ENCODE assay signal across 19 cellular contexts in the genomic region with DNA sequence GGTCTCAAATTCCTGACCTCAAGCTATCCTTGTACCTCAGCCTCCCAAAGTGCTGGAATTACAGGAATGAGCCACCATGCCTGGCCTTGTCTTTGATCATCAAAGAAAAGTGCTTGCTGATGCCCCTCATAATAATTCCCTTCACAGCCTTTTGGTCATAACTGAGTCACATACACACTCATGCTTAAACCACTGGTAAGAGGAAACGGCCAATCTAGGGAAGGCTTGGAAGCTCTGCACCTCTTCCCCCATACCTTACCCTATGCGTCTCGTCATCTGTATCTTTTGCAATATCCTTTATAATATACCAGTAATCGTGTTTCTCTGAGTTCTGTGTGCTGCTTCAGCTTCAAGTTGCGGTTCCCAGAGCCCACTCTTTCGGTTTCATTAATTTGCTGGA. TPM values are rescaled to one million over a fixed set of nuclear protein-coding genes. Genes with fewer than 3 reads are reported as not detected.
DNase-seq lines count a peak whose midpoint lies in the region; ATAC-seq, FAIRE-seq and TF ChIP-seq lines count a peak whose summit lies in the region.
"Had no signal": no experiment of that assay in that cellular context is flagged by ENCODE, and none has a peak within 500 bp of the region (broad histone marks: within the 10 kb centered on the region; RNA-seq: fewer than 3 reads in every experiment).

No MANE protein-coding gene starts in this region.

- no peak for FAIRE-seq in HepG2 (lab: Jason Lieb, UNC)
- FAIRE-seq: K562 had no signal

- H3K4me1 Mint-ChIP-seq in activated T-cell treated with anti-CD3 and anti-CD28 coated beads, Interleukin-2, amount 50 U/mL, for 4 hours (ENCODE audit: low read depth): peaks cover 37% of the 10 kb centered on the region

- TF ChIP-seq EP300 in HepG2 (IDR thresholded peaks at IDR 0.05; ENCODE audit: low read depth in 2 of 2, low read length in 2 of 2): no peak
- TF ChIP-seq EP300 in HepG2 (CRISPR knock-in tag; IDR thresholded peaks at IDR 0.05; ENCODE audit: borderline replicate concordance): no peak

- peak; percentile 13 for DNase-seq in HPDE6-E6E7 (ENCODE audit: extremely low spot score)
- no peak for DNase-seq in RWPE2 (ENCODE audit: low spot score)
- DNase-seq in foreskin keratinocyte: peak; percentile 75 to 91
- no peak for DNase-seq in HepG2 (ENCODE audit: low spot score)
- DNase-seq in SHP77 (lab: John Stamatoyannopoulos, UW): no peak
- DNase-seq in mesendoderm: no peak
- DNase-seq in activated T-cell treated with anti-CD3 and anti-CD28 coated beads, Interleukin-2, amount 50 U/mL, for 4 hours: no peak
- DNase-seq: activated CD8-positive, alpha-beta memory T cell treated with anti-CD3 and anti-CD28 coated beads for 24 hours; activated naive CD4-positive, alpha-beta T cell; head of caudate nucleus; NCI-H1694 treated with DMSO at 0.1 percent for 48 hours; NCI-H524 treated with DMSO at 0.1 percent for 48 hours; stimulated activated CD4-positive, alpha-beta T cell treated with anti-CD3 and anti-CD28 coated beads, Interleukin-2, amount 100 ng/mL, for 24 hours; transverse colon had no signal

- POLR2A ChIA-PET in HepG2 (lab: Yijun Ruan, JAX): no interaction called here

- H3K18ac ChIP-seq in mesendoderm (ENCODE audit: low read length): no peak overlapping the region

- in situ Hi-C loops in HepG2 (cut with HindIII; ENCODE audit: extremely low pct_ligation_motif_present, low pct_unique_long_range_greater_than_20kb): no loop called here

- BruUV-seq in HepG2 (replicated peaks; lab: Mats Ljungman, UMichigan): no TSS peak

- H3K4ac ChIP-seq in mesendoderm (ENCODE audit: low read depth, low read length): no peak overlapping the region

- H3K9me3 Mint-ChIP-seq in activated T-cell treated with anti-CD3 and anti-CD28 coated beads, Interleukin-2, amount 50 U/mL, for 4 hours: no peaks in the 10 kb centered on the region

- no peak overlapping the region for H2BK15ac ChIP-seq in mesendoderm (replicated peaks; ENCODE audit: low read depth)

- TF ChIP-seq CTCF in RWPE2 (IDR thresholded peaks at IDR 0.05; ENCODE audit: poor library complexity, severe bottlenecking) (no peak), foreskin keratinocyte (conservative IDR thresholded peaks at IDR 0.05) (no peak), HepG2 (CRISPR knock-in tag; IDR thresholded peaks at IDR 0.05) (no peak)

- peaks cover 43 to 68% (median 55%) of the 10 kb centered on the region in 10 experiments for H3K4me1 ChIP-seq in BLaER1 treated with 17β-estradiol and CSF1 and Interleukin-3, amounts not matched to agents 10 nM and 100 nM
- H3K4me1 ChIP-seq in RWPE2 (ENCODE audit: insufficient read depth, poor library complexity, severe bottlenecking): peaks cover 8% of the 10 kb centered on the region
- H3K4me1 ChIP-seq in foreskin keratinocyte: peaks cover 16% of the 10 kb centered on the region
- peaks cover 12% of the 10 kb centered on the region; the same call in 1 of the 2 replicates for H3K4me1 ChIP-seq in HepG2 (ENCODE audit: insufficient read depth, low read length)
- no peaks in the 10 kb centered on the region for H3K4me1 ChIP-seq in mesendoderm (ENCODE audit: control insufficient read depth, low read depth, low read length)

- CTCF ChIA-PET in HepG2 (lab: Yijun Ruan, JAX; ENCODE audit: low intra/inter-chr PET ratio, low total read pairs): no interaction called here

- TF ChIP-seq POLR2A in HepG2 (IDR thresholded peaks at IDR 0.05; ENCODE audit: insufficient read depth in 1 of 2, low read depth in 2 of 2, low read length in 2 of 2): no peak

- H3K27ac ChIP-seq in BLaER1 treated with 17β-estradiol and CSF1 and Interleukin-3, amounts not matched to agents 10 nM and 100 nM: peak overlapping the region in 8 of 11 experiments; percentile 83 to 96 (median 92); a peak in 12 of 22 replicates
- H3K27ac ChIP-seq in RWPE2 (ENCODE audit: poor library complexity, severe bottlenecking) (peak overlapping the region; percentile 11), foreskin keratinocyte (no peak overlapping the region), HepG2 (ENCODE audit: extremely low read length, insufficient read depth, low read length) (no peak overlapping the region), mesendoderm (ENCODE audit: low read depth, low read length) (no peak overlapping the region)
- H3K27ac ChIP-seq: C4-2B, cardiac muscle cell had no signal

- H3K4me3 ChIP-seq in BLaER1 treated with 17β-estradiol and CSF1 and Interleukin-3, amounts not matched to agents 10 nM and 100 nM: no peak overlapping the region
- no peak overlapping the region for H3K4me3 ChIP-seq in RWPE2 (ENCODE audit: severe bottlenecking)
- H3K4me3 ChIP-seq in HepG2 (replicated peaks in 1 of 3; ENCODE audit: insufficient read depth in 1 of 3, low read depth in 2 of 3, low read length in 3 of 3): no peak overlapping the region
- H3K4me3 ChIP-seq in mesendoderm (ENCODE audit: low read length): no peak overlapping the region
- H3K4me3 ChIP-seq: cardiac muscle cell, K562, transverse colon had no signal

- peaks cover 2% of the 10 kb centered on the region for H3K36me3 Mint-ChIP-seq in activated T-cell treated with anti-CD3 and anti-CD28 coated beads, Interleukin-2, amount 50 U/mL, for 4 hours (ENCODE audit: insufficient read depth)

- H4K20me1 ChIP-seq in BLaER1 treated with 17β-estradiol and CSF1 and Interleukin-3, amounts not matched to agents 10 nM and 100 nM: no peaks in the 10 kb centered on the region
- no peaks in the 10 kb centered on the region for H4K20me1 ChIP-seq in HepG2 (ENCODE audit: insufficient read depth, low read length)

- no peak overlapping the region for H3K23ac ChIP-seq in mesendoderm (ENCODE audit: low read length)

- H3K79me1 ChIP-seq in mesendoderm (ENCODE audit: low read length): no peaks in the 10 kb centered on the region

- H2BK5ac ChIP-seq in mesendoderm (ENCODE audit: low read length): no peak overlapping the region

- H2BK120ac ChIP-seq in mesendoderm (ENCODE audit: low read depth, low read length): no peak overlapping the region

- peak overlapping the region in 7 of 11 experiments; percentile 64 to 93 (median 84); a peak in 14 of 22 replicates for H3K4me2 ChIP-seq in BLaER1 treated with 17β-estradiol and CSF1 and Interleukin-3, amounts not matched to agents 10 nM and 100 nM
- H3K4me2 ChIP-seq in HepG2 (ENCODE audit: low read depth, low read length) (no peak overlapping the region), mesendoderm (ENCODE audit: low read length) (no peak overlapping the region)

- H3K4me3 Mint-ChIP-seq in activated T-cell treated with anti-CD3 and anti-CD28 coated beads, Interleukin-2, amount 50 U/mL, for 4 hours: no peak overlapping the region

- peak overlapping the region in 1 of 11 experiments; percentile 86; a peak in 4 of 22 replicates for H3K9ac ChIP-seq in BLaER1 treated with 17β-estradiol and CSF1 and Interleukin-3, amounts not matched to agents 10 nM and 100 nM
- H3K9ac ChIP-seq in HepG2 (ENCODE audit: insufficient read depth, low read depth, low read length) (no peak overlapping the region), mesendoderm (ENCODE audit: low read length) (no peak overlapping the region)

- no peak for TF ChIP-seq RAD21 in HepG2 (CRISPR knock-in tag; IDR thresholded peaks at IDR 0.05)

- H4K8ac ChIP-seq in mesendoderm (ENCODE audit: low read depth, low read length): no peak overlapping the region

- intact Hi-C loops in HepG2 (cut with micrococcal nuclease; ENCODE audit: unreplicated experiment): no loop called here

- whole genome bisulfite sequencing in HepG2 (ENCODE audit: low lambda C conversion rate): 45% methylated on average over 6 of the region's 6 CpGs
- WGBS in mesendoderm (ENCODE audit: extremely low coverage, insufficient coverage, low lambda C conversion rate): no CpG with 5 or more reads among the region's 6 CpGs

- no peaks in the 10 kb centered on the region for H3K9me3 ChIP-seq in BLaER1 treated with 17β-estradiol and CSF1 and Interleukin-3, amounts not matched to agents 10 nM and 100 nM (replicated peaks in 1 of 11)
- H3K9me3 ChIP-seq in RWPE2 (ENCODE audit: severe bottlenecking): no peaks in the 10 kb centered on the region
- H3K9me3 ChIP-seq in HepG2 (ENCODE audit: low read length): no peaks in the 10 kb centered on the region
- H3K9me3 ChIP-seq: transverse colon had no signal

- no peak overlapping the region for H3K56ac ChIP-seq in mesendoderm (ENCODE audit: low read length)

- H3K36me3 ChIP-seq in BLaER1 treated with 17β-estradiol and CSF1 and Interleukin-3, amounts not matched to agents 10 nM and 100 nM: peaks cover 0 to 11% (median 0%) of the 10 kb centered on the region in 11 experiments; a peak in 2 of 22 replicates
- H3K36me3 ChIP-seq in RWPE2 (ENCODE audit: low read depth): no peaks in the 10 kb centered on the region
- H3K36me3 ChIP-seq in HepG2 (replicated peaks in 1 of 2; ENCODE audit: control insufficient read depth in 1 of 2, insufficient read depth in 2 of 2, low read length in 2 of 2): no peaks in the 10 kb centered on the region
- H3K36me3 ChIP-seq in mesendoderm (ENCODE audit: control insufficient read depth, insufficient read depth, low read length): no peaks in the 10 kb centered on the region
- H3K36me3 ChIP-seq: cardiac muscle cell, transverse colon had no signal

- H4K5ac ChIP-seq in mesendoderm (ENCODE audit: low read length): no peak overlapping the region

- H3K79me2 ChIP-seq in HepG2 (ENCODE audit: insufficient read depth, low read length) (no peaks in the 10 kb centered on the region), mesendoderm (ENCODE audit: control insufficient read depth, insufficient read depth, low read length) (no peaks in the 10 kb centered on the region)

- ATAC-seq in RWPE2 (ENCODE audit: low read depth) (peak; percentile 62; the same call in 2 of the 3 replicates), foreskin keratinocyte (peak; percentile 81), HepG2 (no peak)
- ATAC-seq in activated T-cell treated with anti-CD3 and anti-CD28 coated beads, Interleukin-2, amount 50 U/mL, for 4 hours: no peak
- ATAC-seq: K562, Right ventricle myocardium inferior had no signal

- no peaks in the 10 kb centered on the region for H3K27me3 Mint-ChIP-seq in activated T-cell treated with anti-CD3 and anti-CD28 coated beads, Interleukin-2, amount 50 U/mL, for 4 hours (ENCODE audit: low read depth)

- no peak overlapping the region for H2AK5ac ChIP-seq in mesendoderm (ENCODE audit: low read length)

- no peak overlapping the region for H2AFZ ChIP-seq in HepG2 (ENCODE audit: low read length)

- H3K27me3 ChIP-seq in BLaER1 treated with 17β-estradiol and CSF1 and Interleukin-3, amounts not matched to agents 10 nM and 100 nM: no peaks in the 10 kb centered on the region
- H3K27me3 ChIP-seq in RWPE2 (ENCODE audit: insufficient read depth, poor library complexity, severe bottlenecking) (no peaks in the 10 kb centered on the region), foreskin keratinocyte (no peaks in the 10 kb centered on the region), HepG2 (ENCODE audit: control insufficient read depth in 1 of 2, insufficient read depth in 2 of 2, low read length in 2 of 2) (no peaks in the 10 kb centered on the region; a peak in 2 of 5 replicates), mesendoderm (ENCODE audit: insufficient read depth, low read length, poor library complexity) (no peaks in the 10 kb centered on the region)
- H3K27me3 ChIP-seq: cardiac muscle cell, transverse colon had no signal

RNA-seq across cellular contexts. Expression of a gene that starts 4.8 kb away (rescaled TPM):
- total RNA-seq in foreskin keratinocyte (27.6 and 28.1 TPM in 2 replicates), HepG2 (2016; rRNA removed; fragmentation: Illumina TruSeq; extraction: Trizol) (33.6 and 44.8 TPM in 2 replicates)
- polyA plus RNA-seq in foreskin keratinocyte (8.3 and 10.9 TPM in 2 replicates), HepG2 (2011; rRNA removed) (11.0 and 14.6 TPM in 2 replicates)
- total RNA-seq in HepG2 (2016; cell fraction: cytosol; rRNA removed; fragmentation: Illumina TruSeq; extraction: Trizol; ENCODE audit: low read depth): 26.6 and 29.1 TPM in 2 replicates
- 38.1 and 50.2 TPM in 2 replicates for total RNA-seq in HepG2 (2016; cell fraction: insoluble cytoplasmic fraction; rRNA removed; fragmentation: Illumina TruSeq; extraction: Trizol)
- total RNA-seq in HepG2 (2016; cell fraction: membrane; rRNA removed; fragmentation: Illumina TruSeq; extraction: Trizol): 35.2 and 40.9 TPM in 2 replicates
- 14.5 and 18.4 TPM in 2 replicates for total RNA-seq in HepG2 (2016; cell fraction: nucleus; rRNA removed; fragmentation: Illumina TruSeq; extraction: Trizol)
- polyA plus RNA-seq in HepG2 (2011; cell fraction: cytosol; rRNA removed): 11.9 and 14.5 TPM in 2 replicates
- polyA plus RNA-seq in HepG2 (2011; cell fraction: nucleus; rRNA removed): 8.4 and 10.3 TPM in 2 replicates
- polyA plus RNA-seq in HepG2 (2012): 15.0 and 21.5 TPM in 2 replicates
- polyA plus RNA-seq in HepG2 (2016; cell fraction: cytosol; fragmentation: Illumina TruSeq; extraction: Trizol; ENCODE audit: low read depth): 8.5 and 9.4 TPM in 2 replicates
- 38.7 and 40.4 TPM in 2 replicates for polyA plus RNA-seq in HepG2 (2016; cell fraction: insoluble cytoplasmic fraction; fragmentation: Illumina TruSeq; extraction: Trizol; ENCODE audit: low read depth)
- 14.3 and 18.4 TPM in 2 replicates for polyA plus RNA-seq in HepG2 (2016; cell fraction: membrane; fragmentation: Illumina TruSeq; extraction: Trizol; ENCODE audit: low read depth)
- polyA plus RNA-seq in HepG2 (2016; cell fraction: nucleus; fragmentation: Illumina TruSeq; extraction: Trizol; ENCODE audit: insufficient read depth, low read depth): 20.7 and 21.5 TPM in 2 replicates
- 40.1 and 42.9 TPM in 2 replicates for polyA minus RNA-seq in HepG2 (2011; rRNA and poly(A)+ RNA removed; ENCODE audit: low replicate concordance)
- 30.0 and 36.7 TPM in 2 replicates for polyA minus RNA-seq in HepG2 (2011; cell fraction: cytosol; rRNA and poly(A)+ RNA removed)
- polyA minus RNA-seq in HepG2 (2011; cell fraction: nucleus; rRNA and poly(A)+ RNA removed): 16.7 and 21.9 TPM in 2 replicates
- 57.7 TPM for polyA plus RNA-seq in mesendoderm (2013, experiment 1 of 2)
- 57.6 TPM for polyA plus RNA-seq in mesendoderm (2013, experiment 2 of 2)
- total RNA-seq in activated T-cell treated with anti-CD3 and anti-CD28 coated beads, Interleukin-2, amount 50 U/mL, for 4 hours: 100 to 1,000 TPM in 2 of 3 donors, 10 to 100 TPM in 1; 96.0 to 120 (median 104) TPM

Comparison
In these comparisons a context has a peak if more than half of its experiments do, and no peak if none do; other contexts are left out.
1. H3K27ac ChIP-seq: peak in BLaER1 treated with 17β-estradiol and CSF1 and Interleukin-3, amounts not matched to agents 10 nM and 100 nM (8 of 11) and RWPE2 (single experiment); none in foreskin keratinocyte (single experiment), HepG2 (single experiment) and mesendoderm (single experiment).
2. H3K4me2 ChIP-seq: peak in BLaER1 treated with 17β-estradiol and CSF1 and Interleukin-3, amounts not matched to agents 10 nM and 100 nM (7 of 11); none in HepG2 (single experiment) and mesendoderm (single experiment).
3. DNase-seq: peak in HPDE6-E6E7 (single experiment) and foreskin keratinocyte (2 of 2); none in RWPE2 (single experiment), HepG2 (single experiment), SHP77 (0 of 2), mesendoderm (single experiment) and activated T-cell treated with anti-CD3 and anti-CD28 coated beads, Interleukin-2, amount 50 U/mL, for 4 hours (single experiment).
4. ATAC-seq: peak in RWPE2 (single experiment) and foreskin keratinocyte (single experiment); none in HepG2 (single experiment) and activated T-cell treated with anti-CD3 and anti-CD28 coated beads, Interleukin-2, amount 50 U/mL, for 4 hours (0 of 2).